Comparison of ENCODE assay signal across 8 cellular contexts in the genomic region with DNA sequence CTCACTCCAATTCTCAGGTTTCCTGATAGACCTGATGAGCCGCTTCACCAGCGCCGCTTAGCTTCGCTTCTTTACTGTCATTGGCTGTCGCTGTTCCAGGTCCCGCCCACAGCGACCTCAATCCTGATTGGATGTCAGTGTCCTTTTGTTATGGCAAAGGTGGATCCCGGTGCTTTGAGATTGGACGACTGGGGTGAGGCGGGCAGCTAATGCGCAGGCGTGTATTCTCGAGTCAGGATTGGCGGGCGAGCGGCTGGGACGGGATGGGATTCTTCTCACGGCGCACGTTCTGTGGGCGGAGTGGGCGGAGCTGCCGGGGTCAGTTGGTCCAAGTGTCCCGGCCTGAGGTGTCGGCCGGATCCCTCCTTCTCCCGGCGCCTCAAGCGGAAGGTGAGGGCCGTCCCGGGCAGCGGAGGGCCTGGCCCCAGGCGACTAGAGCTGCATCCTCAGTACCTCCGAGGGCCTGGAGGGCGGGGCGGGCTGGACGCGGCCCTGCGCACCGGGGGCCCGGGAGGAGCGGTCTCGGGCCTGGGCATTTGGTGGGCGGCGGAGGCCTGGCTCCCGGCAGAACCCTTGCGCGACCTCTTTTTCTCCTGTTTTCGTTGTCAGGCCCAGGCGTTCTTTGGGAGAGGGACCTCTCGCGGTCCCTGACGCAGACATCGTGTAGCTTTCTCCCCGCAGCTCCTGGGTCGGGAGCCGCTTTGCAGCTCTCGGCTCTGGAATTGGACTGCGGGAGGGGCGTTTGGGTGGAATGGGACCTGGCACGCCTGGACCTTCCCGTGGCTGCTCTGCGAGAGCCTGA. TPM values are rescaled to one million over a fixed set of nuclear protein-coding genes. Genes with fewer than 3 reads are reported as not detected.
DNase-seq lines count a peak whose midpoint lies in the region; TF ChIP-seq lines count a peak whose summit lies in the region.

Gene SCOC (plus strand): TSS at position 319 of the 802 bp plus-strand sequence. CDS start 5,525 bp downstream, outside the sequence.

- TF ChIP-seq POLR2A in Raji (IDR thresholded peaks at IDR 0.05; ENCODE audit: insufficient read depth, low read depth, low read length): peak; percentile 38

- peak; percentile 100 for DNase-seq in EH (ENCODE audit: low read depth)
- DNase-seq in H4 (ENCODE audit: low spot score): peak; percentile 99
- peak; percentile 99 for DNase-seq in LoVo (ENCODE audit: low spot score)
- DNase-seq in activated effector memory CD4-positive, alpha-beta T cell treated with anti-CD3 and anti-CD28 coated beads, Interleukin-2, amount 50 U/mL, for 16 hours: peak; percentile 99
- DNase-seq in fibroblast of the aortic adventitia (ENCODE audit: low read depth): peak; percentile 99

- H3K27ac Mint-ChIP-seq in nephron: peak within 1 kb of the TSS in 2 of 3 experiments; percentile 73 to 93
- peak within 1 kb of the TSS; percentile 42 for H3K27ac Mint-ChIP-seq in stimulated activated naive CD8-positive, alpha-beta T cell treated with anti-CD3 and anti-CD28 coated beads, Interleukin-15, Interleukin-2, amounts not matched to agents 100 ng/mL and 50 ng/mL, for 24 hours

- H3K27me3 Mint-ChIP-seq in nephron (ENCODE audit: low read depth): no peaks in the 10 kb centered on the region
- H3K27me3 Mint-ChIP-seq in stimulated activated naive CD8-positive, alpha-beta T cell treated with anti-CD3 and anti-CD28 coated beads, Interleukin-15, Interleukin-2, amounts not matched to agents 100 ng/mL and 50 ng/mL, for 24 hours: no peaks in the 10 kb centered on the region

- H3K4me3 Mint-ChIP-seq in nephron: peak within 1 kb of the TSS in 2 of 3 experiments; percentile 94 to 95
- H3K4me3 Mint-ChIP-seq in stimulated activated naive CD8-positive, alpha-beta T cell treated with anti-CD3 and anti-CD28 coated beads, Interleukin-15, Interleukin-2, amounts not matched to agents 100 ng/mL and 50 ng/mL, for 24 hours: no peak within 1 kb of the TSS

- TF ChIP-seq CTCF in fibroblast of the aortic adventitia (IDR thresholded peaks at IDR 0.05; ENCODE audit: insufficient read depth, low read length) (no peak), nephron (IDR thresholded peaks at IDR 0.05; ENCODE audit: unreplicated experiment in 3 of 3) (no peak)

- H3K36me3 Mint-ChIP-seq in nephron (ENCODE audit: low read depth): no peaks in the 10 kb centered on the region
- H3K36me3 Mint-ChIP-seq in stimulated activated naive CD8-positive, alpha-beta T cell treated with anti-CD3 and anti-CD28 coated beads, Interleukin-15, Interleukin-2, amounts not matched to agents 100 ng/mL and 50 ng/mL, for 24 hours (ENCODE audit: low read depth): no peaks in the 10 kb centered on the region

- H3K9me3 Mint-ChIP-seq in nephron: no peaks in the 10 kb centered on the region
- no peaks in the 10 kb centered on the region for H3K9me3 Mint-ChIP-seq in stimulated activated naive CD8-positive, alpha-beta T cell treated with anti-CD3 and anti-CD28 coated beads, Interleukin-15, Interleukin-2, amounts not matched to agents 100 ng/mL and 50 ng/mL, for 24 hours

- H3K4me1 Mint-ChIP-seq in nephron: peaks cover 46% of the 10 kb centered on the region
- H3K4me1 Mint-ChIP-seq in stimulated activated naive CD8-positive, alpha-beta T cell treated with anti-CD3 and anti-CD28 coated beads, Interleukin-15, Interleukin-2, amounts not matched to agents 100 ng/mL and 50 ng/mL, for 24 hours (ENCODE audit: low read depth): peaks cover 30% of the 10 kb centered on the region

- H3K4me3 ChIP-seq in fibroblast of the aortic adventitia (ENCODE audit: low read depth, low read length): peak within 1 kb of the TSS; percentile 78

RNA-seq across cellular contexts. Expression of gene SCOC, which starts in this region (rescaled TPM):
- total RNA-seq in H4 (2014; rRNA removed; shearing (Covaris generic)): 61.4 and 97.0 TPM in 2 replicates
- total RNA-seq in fibroblast of the aortic adventitia (ENCODE audit: low replicate concordance): 30.9 and 92.7 TPM in 2 replicates

Comparison
In these comparisons a context has a peak if more than half of its experiments do, and no peak if none do; other contexts are left out.
1. Peak in every context shown above with its lines: DNase-seq and H3K4me3 ChIP-seq.